ENCODE assay signal across 28 cellular contexts in the genomic region with DNA sequence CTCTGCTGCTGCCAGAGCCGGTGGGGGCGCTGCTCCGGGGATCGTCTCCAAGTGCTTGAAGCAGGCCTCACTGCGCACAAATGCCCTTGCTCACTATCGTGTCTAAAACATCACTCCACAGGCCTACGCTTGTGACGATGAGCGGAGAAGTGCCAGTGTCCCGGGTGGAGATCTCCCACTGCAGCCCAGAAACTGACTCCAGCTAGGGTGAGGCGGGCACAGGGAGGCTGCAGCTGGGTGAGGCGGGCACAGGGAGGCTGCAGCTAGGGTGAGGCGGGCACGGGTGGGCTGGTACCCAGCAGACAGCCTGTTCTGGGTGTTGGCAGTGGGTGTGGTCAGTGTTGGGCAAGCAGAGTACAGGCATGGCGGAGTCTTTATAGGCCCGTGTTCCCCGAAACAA. TPM values are rescaled to one million over a fixed set of nuclear protein-coding genes. Genes with fewer than 3 reads are reported as not detected.
DNase-seq lines count a peak whose midpoint lies in the region; ATAC-seq and TF ChIP-seq lines count a peak whose summit lies in the region.
"Had no signal": no experiment of that assay in that cellular context is flagged by ENCODE, and none has a peak within 500 bp of the region (broad histone marks: within the 10 kb centered on the region; RNA-seq: fewer than 3 reads in every experiment).

No MANE protein-coding gene starts in this region.

- H3K27ac Mint-ChIP-seq in progenitor cell of endocrine pancreas, result peak overlapping the region; percentile 52
- no peak overlapping the region for H3K27ac Mint-ChIP-seq in CD14-positive monocyte

- H3K4me3 Mint-ChIP-seq in progenitor cell of endocrine pancreas (ENCODE audit: low read depth), result no peak overlapping the region
- H3K4me3 Mint-ChIP-seq in CD14-positive monocyte, result no peak overlapping the region

- intact Hi-C loops in lower lobe of right lung (cut with DNase I) (no loop called here), CD14-positive monocyte (cut with micrococcal nuclease) (no loop called here), body of pancreas (cut with DNase I) (no loop called here)

- H3K4me1 ChIP-seq in lower lobe of right lung (no peaks in the 10 kb centered on the region), body of pancreas (no peaks in the 10 kb centered on the region)

- H3K27ac ChIP-seq in RWPE1 (peak overlapping the region; percentile 51), lower lobe of right lung (no peak overlapping the region), body of pancreas (no peak overlapping the region)
- H3K27ac ChIP-seq: BLaER1 treated with 17β-estradiol and CSF1 and Interleukin-3, amounts not matched to agents 10 nM and 100 nM had no signal

- H3K36me3 Mint-ChIP-seq in progenitor cell of endocrine pancreas (ENCODE audit: insufficient read depth) (peaks cover 13% of the 10 kb centered on the region), CD14-positive monocyte (peaks cover 41 to 51% of the 10 kb centered on the region in 2 donors)

- CTCF ChIA-PET in RWPE1 (lab: Yijun Ruan, JAX), result no interaction called here

- TF ChIP-seq CTCF in RWPE1 (conservative IDR thresholded peaks at IDR 0.05; ENCODE audit: low read depth), result no peak
- no peak for TF ChIP-seq CTCF in lower lobe of right lung (IDR thresholded peaks at IDR 0.05)
- no peak for TF ChIP-seq CTCF in progenitor cell of endocrine pancreas (IDR thresholded peaks at IDR 0.05; ENCODE audit: unreplicated experiment)
- TF ChIP-seq CTCF in CD14-positive monocyte (IDR thresholded peaks at IDR 0.05), result no peak
- TF ChIP-seq CTCF in body of pancreas (IDR thresholded peaks at IDR 0.05), result no peak

- POLR2A ChIA-PET in RWPE1 (lab: Yijun Ruan, JAX; ENCODE audit: low non-redundant PET), result no interaction called here

- H3K36me3 ChIP-seq in lower lobe of right lung, result peaks cover 56% of the 10 kb centered on the region
- peaks cover 0 to 1% of the 10 kb centered on the region in 2 donors for H3K36me3 ChIP-seq in body of pancreas (replicated peaks in 1 of 2; ENCODE audit: insufficient read depth in 1 of 2, low read depth in 2 of 2)

- H3K9me3 Mint-ChIP-seq in progenitor cell of endocrine pancreas (ENCODE audit: low read depth) (no peaks in the 10 kb centered on the region), CD14-positive monocyte (peaks cover 0 to 2% (median 0%) of the 10 kb centered on the region in 7 donors)
- H3K9me3 Mint-ChIP-seq: CD4-positive, alpha-beta memory T cell had no signal

- 90 to 94% methylated on average over 17 of the region's 17 CpGs for WGBS in body of pancreas, 2 donors

- ATAC-seq in esophagus mucosa (peak; percentile 23), lower lobe of right lung (no peak), body of pancreas (no peak)
- ATAC-seq: A549, K562 had no signal

- peaks cover 3% of the 10 kb centered on the region for H3K4me1 Mint-ChIP-seq in progenitor cell of endocrine pancreas (ENCODE audit: low read depth)
- peaks cover 5% of the 10 kb centered on the region for H3K4me1 Mint-ChIP-seq in CD14-positive monocyte

- no peaks in the 10 kb centered on the region for H3K27me3 ChIP-seq in lower lobe of right lung (ENCODE audit: low read depth)
- H3K27me3 ChIP-seq in body of pancreas, result no peaks in the 10 kb centered on the region

- H3K9me3 ChIP-seq in lower lobe of right lung (no peaks in the 10 kb centered on the region), body of pancreas (no peaks in the 10 kb centered on the region)
- H3K9me3 ChIP-seq: A549; BLaER1 treated with 17β-estradiol and CSF1 and Interleukin-3, amounts not matched to agents 10 nM and 100 nM; Caco-2 had no signal

- H3K4me3 ChIP-seq in lower lobe of right lung (no peak overlapping the region), body of pancreas (no peak overlapping the region)
- H3K4me3 ChIP-seq: A549; BLaER1 treated with 17β-estradiol and CSF1 and Interleukin-3, amounts not matched to agents 10 nM and 100 nM; K562 had no signal

- TF ChIP-seq POLR2A in body of pancreas (IDR thresholded peaks at IDR 0.05) (no peak), erythroblast (IDR thresholded peaks at IDR 0.05; ENCODE audit: low read length) (no peak)

- H3K27me3 Mint-ChIP-seq in progenitor cell of endocrine pancreas, result no peaks in the 10 kb centered on the region
- peaks cover 0 to 4% (median 2%) of the 10 kb centered on the region in 3 donors for H3K27me3 Mint-ChIP-seq in CD14-positive monocyte (ENCODE audit: low read depth in 3 of 3)
- H3K27me3 Mint-ChIP-seq: CD4-positive, alpha-beta memory T cell had no signal

- DNase-seq in RWPE1 (ENCODE audit: low spot score) (no peak), lower lobe of right lung (peak; percentile 35), progenitor cell of endocrine pancreas (ENCODE audit: low spot score, unreplicated experiment) (no peak), CD14-positive monocyte (ENCODE audit: low spot score) (no peak), body of pancreas (no peak), erythroblast (lab: John Stamatoyannopoulos, UW) (no peak)
- DNase-seq in effector CD4-positive, alpha-beta T cell, result no peak
- DNase-seq: AML-193; Caco-2; CD4-positive, alpha-beta memory T cell; DMS 273 treated with DMSO at 0.1 percent for 48 hours; DMS79; EL; GDM1; HCEC 1CT; Kasumi-1; MV-4-11; NCI-H1105 treated with DMSO at 0.1 percent for 48 hours; NCI-H2029; NCI-H446; NCI-H526; NCI-H82; RPMI8226; SHP77 had no signal

RNA-seq across cellular contexts. Expression of gene PDXK, which starts 22.7 kb away (rescaled TPM):
- total RNA-seq in esophagus mucosa, result 134 TPM
- 195 TPM for total RNA-seq in lower lobe of right lung
- 56.1 and 57.6 TPM in 2 replicates for total RNA-seq in progenitor cell of endocrine pancreas
- polyA plus RNA-seq in CD14-positive monocyte, result 100 to 1,000 TPM; 210 to 214 TPM
- total RNA-seq in body of pancreas, result 10 to 100 TPM; 33.7 to 68.9 TPM

RNA-seq across cellular contexts. Expression of gene RRP1B, which starts 36.9 kb away (rescaled TPM):
- total RNA-seq in esophagus mucosa (15.4 TPM), lower lobe of right lung (18.1 TPM), progenitor cell of endocrine pancreas (38.0 and 41.3 TPM in 2 replicates), body of pancreas (10 to 100 TPM; 15.8 to 19.1 TPM)
- polyA plus RNA-seq in CD14-positive monocyte, result 1 to 10 TPM; 4.5 to 6.1 TPM

RNA-seq across cellular contexts. Expression of gene HSF2BP, which starts 36.9 kb away (rescaled TPM):
- total RNA-seq in esophagus mucosa (0.92 TPM), lower lobe of right lung (0.32 TPM), progenitor cell of endocrine pancreas (2.0 and 2.2 TPM in 2 replicates), body of pancreas (1 to 10 TPM; 3.1 to 4.3 TPM)
- polyA plus RNA-seq in CD14-positive monocyte, result under 1 TPM in 1 of 2 donors, not detected in 1; 0.20 TPM
